In genomic region chr15:62894322-62895085, GRCh38 we compare ENCODE assay signal across 2 cellular contexts.
TF ChIP-seq lines count a peak whose summit lies in the region.

No MANE protein-coding gene starts in this region.

TF ChIP-seq in GM23338, 12 proteins besides CTCF, POLR2A, EP300 and RAD21:
- TF ChIP-seq EZH2phosphoT487 (IDR thresholded peaks at IDR 0.05; ENCODE audit: unreplicated experiment) (no peak), ZNF331 (CRISPR knock-in tag; IDR thresholded peaks at IDR 0.05; ENCODE audit: low read depth) (no peak), EZH2 (IDR thresholded peaks at IDR 0.05; ENCODE audit: low read depth, unreplicated experiment) (no peak), ZNF462 (CRISPR knock-in tag; IDR thresholded peaks at IDR 0.05) (no peak), CREB1 (CRISPR knock-in tag; IDR thresholded peaks at IDR 0.05; ENCODE audit: low read depth) (no peak), STAT1 (IDR thresholded peaks at IDR 0.05; ENCODE audit: unreplicated experiment) (no peak), JUNB (IDR thresholded peaks at IDR 0.05; ENCODE audit: unreplicated experiment) (no peak), ZNF114 (CRISPR knock-in tag; IDR thresholded peaks at IDR 0.05) (no peak), ETS1 (IDR thresholded peaks at IDR 0.05) (no peak), REST (IDR thresholded peaks at IDR 0.05; ENCODE audit: unreplicated experiment) (no peak), NANOG (IDR thresholded peaks at IDR 0.05; ENCODE audit: borderline replicate concordance) (no peak), POLR2AphosphoS5 (IDR thresholded peaks at IDR 0.05; ENCODE audit: low read depth) (no peak)

TF ChIP-seq in endothelial cell of umbilical vein, 7 proteins besides CTCF, POLR2A, EP300 and RAD21 (continued from another document):
- TF ChIP-seq MYC (IDR thresholded peaks at IDR 0.05; ENCODE audit: low read depth, low read length) (no peak), GATA2 (IDR thresholded peaks at IDR 0.05; ENCODE audit: insufficient read depth, insufficient read length, low read depth, low read length) (no peak), EZH2 (IDR thresholded peaks at IDR 0.05; ENCODE audit: borderline replicate concordance, low read depth, low read length, severe bottlenecking) (no peak), JUN (IDR thresholded peaks at IDR 0.05; ENCODE audit: borderline replicate concordance, insufficient read depth, insufficient read length, low read depth) (no peak)
TF ChIP-seq in endothelial cell of umbilical vein: peak in this region for 0.
